Comparison of ENCODE assay signal across 3 cellular contexts in genomic region chr22:49975543-49976389, GRCh38.
TF ChIP-seq lines count a peak whose summit lies in the region.

No MANE protein-coding gene starts in this region.

TF ChIP-seq in SK-N-SH, 30 proteins besides CTCF, POLR2A, EP300 and RAD21:
- TF ChIP-seq SMC3 (IDR thresholded peaks at IDR 0.05; ENCODE audit: low read depth, low read length): no peak
- no peak for TF ChIP-seq MEF2A (IDR thresholded peaks at IDR 0.05; ENCODE audit: borderline replicate concordance, low read depth)
- TF ChIP-seq YY1 (IDR thresholded peaks at IDR 0.05; ENCODE audit: low read depth): no peak
- no peak for TF ChIP-seq SIN3A (IDR thresholded peaks at IDR 0.05; ENCODE audit: borderline replicate concordance, low read depth, low read length)
- no peak for TF ChIP-seq FOXM1 (IDR thresholded peaks at IDR 0.05; ENCODE audit: low read depth)

TF ChIP-seq in SK-N-SH treated with all-trans-retinoic acid at 6 μM for 48 hours, 23 proteins besides CTCF, POLR2A, EP300 and RAD21:
- TF ChIP-seq ZNF70 (CRISPR knock-in tag; IDR thresholded peaks at IDR 0.05) (no peak), GLIS3 (CRISPR knock-in tag; IDR thresholded peaks at IDR 0.05) (no peak), PATZ1 (CRISPR knock-in tag; IDR thresholded peaks at IDR 0.05; ENCODE audit: borderline replicate concordance) (no peak), OSR1 (CRISPR knock-in tag; IDR thresholded peaks at IDR 0.05) (no peak), ISL1 (CRISPR knock-in tag; IDR thresholded peaks at IDR 0.05) (no peak), ARNTL (CRISPR knock-in tag; IDR thresholded peaks at IDR 0.05; ENCODE audit: borderline replicate concordance, low read depth) (no peak), ZFP3 (CRISPR knock-in tag; IDR thresholded peaks at IDR 0.05) (no peak), CREB5 (CRISPR knock-in tag; IDR thresholded peaks at IDR 0.05; ENCODE audit: low read depth) (no peak), ZFP30 (CRISPR knock-in tag; IDR thresholded peaks at IDR 0.05) (no peak), CSRNP3 (CRISPR knock-in tag; IDR thresholded peaks at IDR 0.05) (no peak), SNAI2 (CRISPR knock-in tag; IDR thresholded peaks at IDR 0.05) (no peak), BACH2 (CRISPR knock-in tag; IDR thresholded peaks at IDR 0.05; ENCODE audit: borderline replicate concordance) (no peak), TSHZ2 (CRISPR knock-in tag; IDR thresholded peaks at IDR 0.05) (no peak), TOX (CRISPR knock-in tag; IDR thresholded peaks at IDR 0.05; ENCODE audit: borderline replicate concordance) (no peak), TCF4 (CRISPR knock-in tag; IDR thresholded peaks at IDR 0.05; ENCODE audit: borderline replicate concordance) (no peak), POU6F1 (CRISPR knock-in tag; IDR thresholded peaks at IDR 0.05; ENCODE audit: borderline replicate concordance, low read depth) (no peak), PPARA (CRISPR knock-in tag; IDR thresholded peaks at IDR 0.05; ENCODE audit: borderline replicate concordance) (no peak), CSDC2 (CRISPR knock-in tag; IDR thresholded peaks at IDR 0.05) (no peak), RARB (CRISPR knock-in tag; IDR thresholded peaks at IDR 0.05) (no peak)

TF ChIP-seq in HepG2, 621 proteins besides CTCF, POLR2A, EP300 and RAD21 (continues in another document):
- no peak for TF ChIP-seq ZNF276 (CRISPR knock-in tag; IDR thresholded peaks at IDR 0.05; ENCODE audit: low read depth)
- TF ChIP-seq MAF1 (CRISPR knock-in tag; IDR thresholded peaks at IDR 0.05; ENCODE audit: borderline replicate concordance): no peak
- TF ChIP-seq NR1H2 (CRISPR knock-in tag; IDR thresholded peaks at IDR 0.05; ENCODE audit: borderline replicate concordance, low read depth): no peak
- no peak for TF ChIP-seq ATF2 (CRISPR knock-in tag; IDR thresholded peaks at IDR 0.05)
- no peak for TF ChIP-seq CENPT (CRISPR knock-in tag; IDR thresholded peaks at IDR 0.05; ENCODE audit: low read depth)
- TF ChIP-seq MIXL1 (CRISPR knock-in tag; IDR thresholded peaks at IDR 0.05): no peak
- peak; percentile 24; the same call in 1 of the 2 replicates for TF ChIP-seq ZNF687 (CRISPR knock-in tag; IDR thresholded peaks at IDR 0.05)
- no peak for TF ChIP-seq XRCC5 (optimal IDR thresholded peaks at IDR 0.05; ENCODE audit: low read length)
- TF ChIP-seq IKZF1 (IDR thresholded peaks at IDR 0.05): 0 out of 2 replicates have a peak, but pooled peaks have one; percentile 11
- TF ChIP-seq TBP (CRISPR knock-in tag; IDR thresholded peaks at IDR 0.05): no peak
- no peak for TF ChIP-seq ZNF777 (CRISPR knock-in tag; IDR thresholded peaks at IDR 0.05)
- TF ChIP-seq KMT2A (CRISPR knock-in tag; IDR thresholded peaks at IDR 0.05): no peak
- no peak for TF ChIP-seq ZNF576 (CRISPR knock-in tag; IDR thresholded peaks at IDR 0.05)
- no peak for TF ChIP-seq DDIT3 (CRISPR knock-in tag; IDR thresholded peaks at IDR 0.05)
- no peak for TF ChIP-seq MAZ (IDR thresholded peaks at IDR 0.05; ENCODE audit: borderline replicate concordance, low read depth, low read length)
- TF ChIP-seq MAZ (CRISPR knock-in tag; IDR thresholded peaks at IDR 0.05; ENCODE audit: low read depth): no peak
- no peak for TF ChIP-seq ZNF597 (CRISPR knock-in tag; IDR thresholded peaks at IDR 0.05)
- peak; percentile 99 for TF ChIP-seq ZNF646 (CRISPR knock-in tag; IDR thresholded peaks at IDR 0.05)
- TF ChIP-seq ELF4 (CRISPR knock-in tag; IDR thresholded peaks at IDR 0.05; ENCODE audit: borderline replicate concordance): no peak
- TF ChIP-seq SOX13 (IDR thresholded peaks at IDR 0.05): no peak
- no peak for TF ChIP-seq SOX13 (CRISPR knock-in tag; conservative IDR thresholded peaks at IDR 0.05 in 1 of 2, IDR thresholded peaks at IDR 0.05 in 1 of 2)
- 0 out of 2 replicates have a peak, but pooled peaks have one; percentile 11 for TF ChIP-seq PATZ1 (CRISPR knock-in tag; IDR thresholded peaks at IDR 0.05)
- TF ChIP-seq PLRG1 (conservative IDR thresholded peaks at IDR 0.05): no peak
